2 cellular contexts compared by ENCODE assay signal in the genomic region with DNA sequence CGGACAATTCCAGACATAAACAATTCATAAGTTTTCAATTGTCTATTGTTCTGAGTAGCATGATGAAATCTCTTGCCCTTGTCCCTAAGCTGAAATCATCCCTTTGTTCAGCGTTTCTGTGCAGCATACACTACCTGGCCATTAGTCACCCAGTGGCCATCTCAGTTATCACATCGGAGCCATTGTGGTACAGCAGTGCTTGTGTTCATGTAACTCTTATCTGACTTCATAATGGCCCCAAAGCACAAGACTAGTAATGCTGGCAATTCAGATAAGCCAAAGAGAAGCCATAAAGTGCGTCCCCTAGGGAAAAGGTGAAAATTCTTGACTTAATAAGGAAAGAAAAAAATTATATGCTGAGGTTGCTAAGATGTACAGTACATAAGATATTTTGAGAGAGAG.
TF ChIP-seq lines count a peak whose summit lies in the region.

No MANE protein-coding gene starts in this region.

TF ChIP-seq in A549, 52 proteins besides CTCF, POLR2A, EP300 and RAD21 (continued from another document):
- TF ChIP-seq, protein P1, sequence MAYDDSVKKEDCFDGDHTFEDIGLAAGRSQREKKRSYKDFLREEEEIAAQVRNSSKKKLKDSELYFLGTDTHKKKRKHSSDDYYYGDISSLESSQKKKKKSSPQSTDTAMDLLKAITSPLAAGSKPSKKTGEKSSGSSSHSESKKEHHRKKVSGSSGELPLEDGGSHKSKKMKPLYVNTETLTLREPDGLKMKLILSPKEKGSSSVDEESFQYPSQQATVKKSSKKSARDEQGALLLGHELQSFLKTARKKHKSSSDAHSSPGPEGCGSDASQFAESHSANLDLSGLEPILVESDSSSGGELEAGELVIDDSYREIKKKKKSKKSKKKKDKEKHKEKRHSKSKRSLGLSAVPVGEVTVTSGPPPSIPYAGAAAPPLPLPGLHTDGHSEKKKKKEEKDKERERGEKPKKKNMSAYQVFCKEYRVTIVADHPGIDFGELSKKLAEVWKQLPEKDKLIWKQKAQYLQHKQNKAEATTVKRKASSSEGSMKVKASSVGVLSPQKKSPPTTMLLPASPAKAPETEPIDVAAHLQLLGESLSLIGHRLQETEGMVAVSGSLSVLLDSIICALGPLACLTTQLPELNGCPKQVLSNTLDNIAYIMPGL (CRISPR knock-in tag; IDR thresholded peaks at IDR 0.05; ENCODE audit: borderline replicate concordance) = no peak
- TF ChIP-seq POLR2AphosphoS2 (conservative IDR thresholded peaks at IDR 0.05; ENCODE audit: low read length) (no peak), SMC3 (IDR thresholded peaks at IDR 0.05) (no peak), SREBF2 (IDR thresholded peaks at IDR 0.05) (no peak), NR3C1 (IDR thresholded peaks at IDR 0.05) (no peak), MYC (IDR thresholded peaks at IDR 0.05; ENCODE audit: borderline replicate concordance, low read length) (no peak), HEYL (CRISPR knock-in tag; IDR thresholded peaks at IDR 0.05) (no peak), GATA3 (IDR thresholded peaks at IDR 0.05; ENCODE audit: borderline replicate concordance) (no peak), CBX8 (IDR thresholded peaks at IDR 0.05) (no peak), FOXS1 (CRISPR knock-in tag; IDR thresholded peaks at IDR 0.05) (no peak)
- TF ChIP-seq, protein P2, sequence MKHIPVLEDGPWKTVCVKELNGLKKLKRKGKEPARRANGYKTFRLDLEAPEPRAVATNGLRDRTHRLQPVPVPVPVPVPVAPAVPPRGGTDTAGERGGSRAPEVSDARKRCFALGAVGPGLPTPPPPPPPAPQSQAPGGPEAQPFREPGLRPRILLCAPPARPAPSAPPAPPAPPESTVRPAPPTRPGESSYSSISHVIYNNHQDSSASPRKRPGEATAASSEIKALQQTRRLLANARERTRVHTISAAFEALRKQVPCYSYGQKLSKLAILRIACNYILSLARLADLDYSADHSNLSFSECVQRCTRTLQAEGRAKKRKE (CRISPR knock-in tag; IDR thresholded peaks at IDR 0.05; ENCODE audit: low read depth) = no peak

TF ChIP-seq in GM23338, 12 proteins besides CTCF, POLR2A, EP300 and RAD21 (continued from another document):
- TF ChIP-seq, protein P3, sequence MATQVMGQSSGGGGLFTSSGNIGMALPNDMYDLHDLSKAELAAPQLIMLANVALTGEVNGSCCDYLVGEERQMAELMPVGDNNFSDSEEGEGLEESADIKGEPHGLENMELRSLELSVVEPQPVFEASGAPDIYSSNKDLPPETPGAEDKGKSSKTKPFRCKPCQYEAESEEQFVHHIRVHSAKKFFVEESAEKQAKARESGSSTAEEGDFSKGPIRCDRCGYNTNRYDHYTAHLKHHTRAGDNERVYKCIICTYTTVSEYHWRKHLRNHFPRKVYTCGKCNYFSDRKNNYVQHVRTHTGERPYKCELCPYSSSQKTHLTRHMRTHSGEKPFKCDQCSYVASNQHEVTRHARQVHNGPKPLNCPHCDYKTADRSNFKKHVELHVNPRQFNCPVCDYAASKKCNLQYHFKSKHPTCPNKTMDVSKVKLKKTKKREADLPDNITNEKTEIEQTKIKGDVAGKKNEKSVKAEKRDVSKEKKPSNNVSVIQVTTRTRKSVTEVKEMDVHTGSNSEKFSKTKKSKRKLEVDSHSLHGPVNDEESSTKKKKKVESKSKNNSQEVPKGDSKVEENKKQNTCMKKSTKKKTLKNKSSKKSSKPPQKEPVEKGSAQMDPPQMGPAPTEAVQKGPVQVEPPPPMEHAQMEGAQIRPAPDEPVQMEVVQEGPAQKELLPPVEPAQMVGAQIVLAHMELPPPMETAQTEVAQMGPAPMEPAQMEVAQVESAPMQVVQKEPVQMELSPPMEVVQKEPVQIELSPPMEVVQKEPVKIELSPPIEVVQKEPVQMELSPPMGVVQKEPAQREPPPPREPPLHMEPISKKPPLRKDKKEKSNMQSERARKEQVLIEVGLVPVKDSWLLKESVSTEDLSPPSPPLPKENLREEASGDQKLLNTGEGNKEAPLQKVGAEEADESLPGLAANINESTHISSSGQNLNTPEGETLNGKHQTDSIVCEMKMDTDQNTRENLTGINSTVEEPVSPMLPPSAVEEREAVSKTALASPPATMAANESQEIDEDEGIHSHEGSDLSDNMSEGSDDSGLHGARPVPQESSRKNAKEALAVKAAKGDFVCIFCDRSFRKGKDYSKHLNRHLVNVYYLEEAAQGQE (IDR thresholded peaks at IDR 0.05; ENCODE audit: unreplicated experiment) = no peak
- TF ChIP-seq CREB1 (CRISPR knock-in tag; IDR thresholded peaks at IDR 0.05; ENCODE audit: low read depth) (no peak), JUNB (IDR thresholded peaks at IDR 0.05; ENCODE audit: unreplicated experiment) (no peak), EZH2 (IDR thresholded peaks at IDR 0.05; ENCODE audit: low read depth, unreplicated experiment) (no peak)
- TF ChIP-seq, protein P4, sequence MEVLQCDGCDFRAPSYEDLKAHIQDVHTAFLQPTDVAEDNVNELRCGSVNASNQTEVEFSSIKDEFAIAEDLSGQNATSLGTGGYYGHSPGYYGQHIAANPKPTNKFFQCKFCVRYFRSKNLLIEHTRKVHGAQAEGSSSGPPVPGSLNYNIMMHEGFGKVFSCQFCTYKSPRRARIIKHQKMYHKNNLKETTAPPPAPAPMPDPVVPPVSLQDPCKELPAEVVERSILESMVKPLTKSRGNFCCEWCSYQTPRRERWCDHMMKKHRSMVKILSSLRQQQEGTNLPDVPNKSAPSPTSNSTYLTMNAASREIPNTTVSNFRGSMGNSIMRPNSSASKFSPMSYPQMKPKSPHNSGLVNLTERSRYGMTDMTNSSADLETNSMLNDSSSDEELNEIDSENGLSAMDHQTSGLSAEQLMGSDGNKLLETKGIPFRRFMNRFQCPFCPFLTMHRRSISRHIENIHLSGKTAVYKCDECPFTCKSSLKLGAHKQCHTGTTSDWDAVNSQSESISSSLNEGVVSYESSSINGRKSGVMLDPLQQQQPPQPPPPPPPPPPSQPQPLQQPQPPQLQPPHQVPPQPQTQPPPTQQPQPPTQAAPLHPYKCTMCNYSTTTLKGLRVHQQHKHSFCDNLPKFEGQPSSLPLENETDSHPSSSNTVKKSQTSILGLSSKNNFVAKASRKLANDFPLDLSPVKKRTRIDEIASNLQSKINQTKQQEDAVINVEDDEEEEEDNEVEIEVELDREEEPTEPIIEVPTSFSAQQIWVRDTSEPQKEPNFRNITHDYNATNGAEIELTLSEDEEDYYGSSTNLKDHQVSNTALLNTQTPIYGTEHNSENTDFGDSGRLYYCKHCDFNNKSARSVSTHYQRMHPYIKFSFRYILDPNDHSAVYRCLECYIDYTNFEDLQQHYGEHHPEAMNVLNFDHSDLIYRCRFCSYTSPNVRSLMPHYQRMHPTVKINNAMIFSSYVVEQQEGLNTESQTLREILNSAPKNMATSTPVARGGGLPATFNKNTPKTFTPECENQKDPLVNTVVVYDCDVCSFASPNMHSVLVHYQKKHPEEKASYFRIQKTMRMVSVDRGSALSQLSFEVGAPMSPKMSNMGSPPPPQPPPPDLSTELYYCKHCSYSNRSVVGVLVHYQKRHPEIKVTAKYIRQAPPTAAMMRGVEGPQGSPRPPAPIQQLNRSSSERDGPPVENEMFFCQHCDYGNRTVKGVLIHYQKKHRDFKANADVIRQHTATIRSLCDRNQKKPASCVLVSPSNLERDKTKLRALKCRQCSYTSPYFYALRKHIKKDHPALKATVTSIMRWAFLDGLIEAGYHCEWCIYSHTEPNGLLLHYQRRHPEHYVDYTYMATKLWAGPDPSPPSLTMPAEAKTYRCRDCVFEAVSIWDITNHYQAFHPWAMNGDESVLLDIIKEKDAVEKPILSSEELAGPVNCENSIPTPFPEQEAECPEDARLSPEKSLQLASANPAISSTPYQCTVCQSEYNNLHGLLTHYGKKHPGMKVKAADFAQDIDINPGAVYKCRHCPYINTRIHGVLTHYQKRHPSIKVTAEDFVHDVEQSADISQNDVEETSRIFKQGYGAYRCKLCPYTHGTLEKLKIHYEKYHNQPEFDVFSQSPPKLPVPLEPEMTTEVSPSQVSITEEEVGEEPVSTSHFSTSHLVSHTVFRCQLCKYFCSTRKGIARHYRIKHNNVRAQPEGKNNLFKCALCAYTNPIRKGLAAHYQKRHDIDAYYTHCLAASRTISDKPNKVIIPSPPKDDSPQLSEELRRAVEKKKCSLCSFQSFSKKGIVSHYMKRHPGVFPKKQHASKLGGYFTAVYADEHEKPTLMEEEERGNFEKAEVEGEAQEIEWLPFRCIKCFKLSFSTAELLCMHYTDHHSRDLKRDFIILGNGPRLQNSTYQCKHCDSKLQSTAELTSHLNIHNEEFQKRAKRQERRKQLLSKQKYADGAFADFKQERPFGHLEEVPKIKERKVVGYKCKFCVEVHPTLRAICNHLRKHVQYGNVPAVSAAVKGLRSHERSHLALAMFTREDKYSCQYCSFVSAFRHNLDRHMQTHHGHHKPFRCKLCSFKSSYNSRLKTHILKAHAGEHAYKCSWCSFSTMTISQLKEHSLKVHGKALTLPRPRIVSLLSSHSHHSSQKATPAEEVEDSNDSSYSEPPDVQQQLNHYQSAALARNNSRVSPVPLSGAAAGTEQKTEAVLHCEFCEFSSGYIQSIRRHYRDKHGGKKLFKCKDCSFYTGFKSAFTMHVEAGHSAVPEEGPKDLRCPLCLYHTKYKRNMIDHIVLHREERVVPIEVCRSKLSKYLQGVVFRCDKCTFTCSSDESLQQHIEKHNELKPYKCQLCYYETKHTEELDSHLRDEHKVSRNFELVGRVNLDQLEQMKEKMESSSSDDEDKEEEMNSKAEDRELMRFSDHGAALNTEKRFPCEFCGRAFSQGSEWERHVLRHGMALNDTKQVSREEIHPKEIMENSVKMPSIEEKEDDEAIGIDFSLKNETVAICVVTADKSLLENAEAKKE (CRISPR knock-in tag; IDR thresholded peaks at IDR 0.05) = no peak
- TF ChIP-seq, protein P5, sequence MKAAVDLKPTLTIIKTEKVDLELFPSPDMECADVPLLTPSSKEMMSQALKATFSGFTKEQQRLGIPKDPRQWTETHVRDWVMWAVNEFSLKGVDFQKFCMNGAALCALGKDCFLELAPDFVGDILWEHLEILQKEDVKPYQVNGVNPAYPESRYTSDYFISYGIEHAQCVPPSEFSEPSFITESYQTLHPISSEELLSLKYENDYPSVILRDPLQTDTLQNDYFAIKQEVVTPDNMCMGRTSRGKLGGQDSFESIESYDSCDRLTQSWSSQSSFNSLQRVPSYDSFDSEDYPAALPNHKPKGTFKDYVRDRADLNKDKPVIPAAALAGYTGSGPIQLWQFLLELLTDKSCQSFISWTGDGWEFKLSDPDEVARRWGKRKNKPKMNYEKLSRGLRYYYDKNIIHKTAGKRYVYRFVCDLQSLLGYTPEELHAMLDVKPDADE (IDR thresholded peaks at IDR 0.05) = no peak
